ENCODE assay signal across 20 cellular contexts in the genomic region with DNA sequence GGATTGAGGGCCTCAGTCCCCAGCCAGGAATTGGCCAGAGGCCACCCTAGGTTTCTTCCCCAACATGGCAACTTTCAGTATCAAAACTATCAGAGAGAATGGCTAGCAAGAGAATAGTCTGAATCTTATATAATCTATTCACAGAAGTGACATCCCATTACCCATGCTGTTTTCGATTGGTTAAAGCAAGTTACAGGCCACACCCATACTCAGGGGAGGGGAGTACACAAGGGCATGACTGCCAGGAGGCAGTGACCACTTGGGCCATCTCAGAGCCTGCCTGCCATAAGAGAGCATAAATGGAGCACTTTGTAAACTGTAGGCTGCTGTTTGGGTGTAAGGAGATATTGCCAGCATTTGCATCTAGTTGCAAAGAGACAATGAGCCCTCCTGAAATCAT.
DNase-seq lines count a peak whose midpoint lies in the region; ATAC-seq, FAIRE-seq and TF ChIP-seq lines count a peak whose summit lies in the region.
"Had no signal": no experiment of that assay in that cellular context is flagged by ENCODE, and none has a peak within 500 bp of the region (broad histone marks: within the 10 kb centered on the region; RNA-seq: fewer than 3 reads in every experiment).

No MANE protein-coding gene starts in this region.

- no peak overlapping the region for H2AK5ac ChIP-seq in mesendoderm (ENCODE audit: low read length)

- H3K56ac ChIP-seq in mesendoderm (ENCODE audit: low read length): no peak overlapping the region

- ATAC-seq in HepG2 (no peak), mucosa of descending colon (no peak)
- ATAC-seq: CD8-positive, alpha-beta T cell; PC-3 had no signal

- no peaks in the 10 kb centered on the region for H3K36me3 ChIP-seq in liver (ENCODE audit: control insufficient read depth in 4 of 4, insufficient read depth in 3 of 4, low read depth in 1 of 4, low read length in 3 of 4)
- H3K36me3 ChIP-seq in HepG2 (replicated peaks in 1 of 2; ENCODE audit: control insufficient read depth in 1 of 2, insufficient read depth in 2 of 2, low read length in 2 of 2): no peaks in the 10 kb centered on the region
- no peaks in the 10 kb centered on the region for H3K36me3 ChIP-seq in mesendoderm (ENCODE audit: control insufficient read depth, insufficient read depth, low read length)
- H3K36me3 ChIP-seq in mucosa of descending colon (ENCODE audit: low read depth): no peaks in the 10 kb centered on the region
- H3K36me3 ChIP-seq: BLaER1, SJSA1 had no signal

- TF ChIP-seq EP300 in HepG2 (IDR thresholded peaks at IDR 0.05; ENCODE audit: low read depth in 2 of 2, low read length in 2 of 2) (no peak), HepG2 (CRISPR knock-in tag; IDR thresholded peaks at IDR 0.05; ENCODE audit: borderline replicate concordance) (no peak)

- no peak overlapping the region for H3K4ac ChIP-seq in mesendoderm (ENCODE audit: low read depth, low read length)

- H3K79me2 ChIP-seq in HepG2 (ENCODE audit: insufficient read depth, low read length): no peaks in the 10 kb centered on the region
- no peaks in the 10 kb centered on the region for H3K79me2 ChIP-seq in mesendoderm (ENCODE audit: control insufficient read depth, insufficient read depth, low read length)

- DNase-seq in HepG2 (ENCODE audit: low spot score) (no peak), SK-MEL-5 (ENCODE audit: low read depth, low spot score) (peak; percentile 51), foreskin melanocyte (peak; percentile 12), mesendoderm (no peak), ureter (ENCODE audit: low spot score) (no peak), mucosa of descending colon (no peak)
- no peak for DNase-seq in central memory CD4-positive, alpha-beta T cell
- DNase-seq: CD8-positive, alpha-beta T cell; GOT3; NCI-H1092; NCI-H2081 treated with DMSO at 0.1 percent for 48 hours; NCI-H524; NK-92 treated with Interleukin-12 subunit alpha and Interleukin-12 subunit beta, amount 100 ng/mL, for 24 hours; PC-3 had no signal

- H4K8ac ChIP-seq in mesendoderm (ENCODE audit: low read depth, low read length): no peak overlapping the region

- in situ Hi-C loops in HepG2 (cut with HindIII; ENCODE audit: extremely low pct_ligation_motif_present, low pct_unique_long_range_greater_than_20kb) (no loop called here), SK-MEL-5 (cut with HindIII; ENCODE audit: low pct_unique_long_range_greater_than_20kb, low sequenced_read_pairs) (no loop called here)

- no peak overlapping the region for H4K5ac ChIP-seq in mesendoderm (ENCODE audit: low read length)

- CTCF ChIA-PET in HepG2 (lab: Yijun Ruan, JAX; ENCODE audit: low intra/inter-chr PET ratio, low total read pairs): interaction anchor here (3.3 kb wide), 1 partner anchor 102 kb away, joined by 43 read pairs; no protein-coding TSS in a partner anchor

- H3K18ac ChIP-seq in mesendoderm (ENCODE audit: low read length): no peak overlapping the region

- no peaks in the 10 kb centered on the region for H4K20me1 ChIP-seq in HepG2 (ENCODE audit: insufficient read depth, low read length)

- H3K9ac ChIP-seq in liver (ENCODE audit: low read depth in 1 of 2, low read length in 2 of 2): no peak overlapping the region
- H3K9ac ChIP-seq in HepG2 (ENCODE audit: insufficient read depth, low read depth, low read length): no peak overlapping the region
- no peak overlapping the region for H3K9ac ChIP-seq in mesendoderm (ENCODE audit: low read length)
- H3K9ac ChIP-seq: BLaER1, KMS-11 had no signal

- H3K4me2 ChIP-seq in HepG2 (ENCODE audit: low read depth, low read length) (no peak overlapping the region), mesendoderm (ENCODE audit: low read length) (no peak overlapping the region)
- H3K4me2 ChIP-seq: BLaER1, KMS-11 had no signal

- H2BK15ac ChIP-seq in mesendoderm (replicated peaks; ENCODE audit: low read depth): no peak overlapping the region

- H3K4me3 ChIP-seq in liver (ENCODE audit: low read depth in 1 of 3, low read length in 3 of 3) (no peak overlapping the region), HepG2 (replicated peaks in 1 of 3; ENCODE audit: insufficient read depth in 1 of 3, low read depth in 2 of 3, low read length in 3 of 3) (no peak overlapping the region), mesendoderm (ENCODE audit: low read length) (no peak overlapping the region), mucosa of descending colon (no peak overlapping the region)
- H3K4me3 ChIP-seq: BLaER1, SJSA1 had no signal

- POLR2A ChIA-PET in HepG2 (lab: Yijun Ruan, JAX): no interaction called here

- no peak overlapping the region for H3K23ac ChIP-seq in mesendoderm (ENCODE audit: low read length)

- no peak for TF ChIP-seq RAD21 in liver (IDR thresholded peaks at IDR 0.05)
- TF ChIP-seq RAD21 in HepG2 (CRISPR knock-in tag; IDR thresholded peaks at IDR 0.05): no peak

- H3K79me1 ChIP-seq in mesendoderm (ENCODE audit: low read length): no peaks in the 10 kb centered on the region

- TF ChIP-seq POLR2A in HepG2 (IDR thresholded peaks at IDR 0.05; ENCODE audit: insufficient read depth in 1 of 2, low read depth in 2 of 2, low read length in 2 of 2): no peak

- no peaks in the 10 kb centered on the region for H3K9me3 ChIP-seq in liver (ENCODE audit: control insufficient read depth in 4 of 4, low read length in 3 of 4)
- no peaks in the 10 kb centered on the region for H3K9me3 ChIP-seq in HepG2 (ENCODE audit: low read length)
- no peaks in the 10 kb centered on the region for H3K9me3 ChIP-seq in mucosa of descending colon
- H3K9me3 ChIP-seq: BLaER1, SJSA1 had no signal

- BruUV-seq in HepG2 (replicated peaks; lab: Mats Ljungman, UMichigan): no TSS peak

- no peak overlapping the region for H3K27ac ChIP-seq in liver (ENCODE audit: low read depth in 1 of 2, low read length in 2 of 2)
- H3K27ac ChIP-seq in HepG2 (ENCODE audit: extremely low read length, insufficient read depth, low read length): no peak overlapping the region
- H3K27ac ChIP-seq in mesendoderm (ENCODE audit: low read depth, low read length): no peak overlapping the region
- H3K27ac ChIP-seq: BLaER1, KMS-11, SJSA1 had no signal

- H3K4me1 ChIP-seq in liver (ENCODE audit: control insufficient read depth in 4 of 4, insufficient read depth in 4 of 4, low read length in 3 of 4): peaks cover 0 to 4% (median 0%) of the 10 kb centered on the region in 4 donors
- peaks cover 9% of the 10 kb centered on the region; the same call in 1 of the 2 replicates for H3K4me1 ChIP-seq in HepG2 (ENCODE audit: insufficient read depth, low read length)
- no peaks in the 10 kb centered on the region for H3K4me1 ChIP-seq in mesendoderm (ENCODE audit: control insufficient read depth, low read depth, low read length)
- no peaks in the 10 kb centered on the region for H3K4me1 ChIP-seq in mucosa of descending colon (ENCODE audit: low read depth)
- H3K4me1 ChIP-seq: SJSA1 had no signal

- whole genome bisulfite sequencing in liver: 94% methylated on average over 1 of the region's 1 CpG
- 56% methylated on average over 1 of the region's 1 CpG for WGBS in HepG2 (ENCODE audit: low lambda C conversion rate)
- WGBS in mesendoderm (ENCODE audit: extremely low coverage, insufficient coverage, low lambda C conversion rate): no CpG with 5 or more reads among the region's 1 CpG

- no peak for FAIRE-seq in HepG2 (lab: Jason Lieb, UNC)
- FAIRE-seq: A204.1, D721Med had no signal

- no peak overlapping the region for H2BK5ac ChIP-seq in mesendoderm (ENCODE audit: low read length)

- no peak overlapping the region for H2BK120ac ChIP-seq in mesendoderm (ENCODE audit: low read depth, low read length)

- intact Hi-C loops in HepG2 (cut with micrococcal nuclease; ENCODE audit: unreplicated experiment): no loop called here
- intact Hi-C loops in mucosa of descending colon (cut with DNase I, micrococcal nuclease): no loop called here

- H3K27me3 ChIP-seq in liver (ENCODE audit: control insufficient read depth in 4 of 4, insufficient read depth in 4 of 4, low read length in 3 of 4) (no peaks in the 10 kb centered on the region), HepG2 (ENCODE audit: control insufficient read depth in 1 of 2, insufficient read depth in 2 of 2, low read length in 2 of 2) (peaks cover 11 to 39% of the 10 kb centered on the region in 2 experiments; a peak in 4 of 5 replicates), mesendoderm (ENCODE audit: insufficient read depth, low read length, poor library complexity) (no peaks in the 10 kb centered on the region)

- no peak overlapping the region for H2AFZ ChIP-seq in HepG2 (ENCODE audit: low read length)

- TF ChIP-seq CTCF in liver (IDR thresholded peaks at IDR 0.05; ENCODE audit: low read depth, low read length, missing input control) (no peak), HepG2 (CRISPR knock-in tag; IDR thresholded peaks at IDR 0.05) (no peak), mucosa of descending colon (IDR thresholded peaks at IDR 0.05) (no peak)

TF ChIP-seq in liver, 16 proteins besides CTCF, POLR2A, EP300 and RAD21:
- TF ChIP-seq NR2F2 (IDR thresholded peaks at IDR 0.05) (peak; percentile 2), TAF1 (conservative IDR thresholded peaks at IDR 0.05) (no peak)

TF ChIP-seq in HepG2, 621 proteins besides CTCF, POLR2A, EP300 and RAD21:
- no peak for TF ChIP-seq CC2D1A (CRISPR knock-in tag; IDR thresholded peaks at IDR 0.05)
- TF ChIP-seq YEATS2 (CRISPR knock-in tag; IDR thresholded peaks at IDR 0.05; ENCODE audit: borderline replicate concordance): no peak
- TF ChIP-seq SALL2 (CRISPR knock-in tag; IDR thresholded peaks at IDR 0.05): no peak
- no peak for TF ChIP-seq ZNF431 (CRISPR knock-in tag; IDR thresholded peaks at IDR 0.05; ENCODE audit: borderline replicate concordance, low read depth)

Comparison
In these comparisons a context has a peak if more than half of its experiments do, and no peak if none do; other contexts are left out.
1. DNase-seq: peak in SK-MEL-5 (single experiment) and foreskin melanocyte (single experiment); none in HepG2 (single experiment), central memory CD4-positive, alpha-beta T cell (single experiment), mesendoderm (single experiment), ureter (single experiment) and mucosa of descending colon (0 of 3).